8 cellular contexts compared by ENCODE assay signal in the genomic region with DNA sequence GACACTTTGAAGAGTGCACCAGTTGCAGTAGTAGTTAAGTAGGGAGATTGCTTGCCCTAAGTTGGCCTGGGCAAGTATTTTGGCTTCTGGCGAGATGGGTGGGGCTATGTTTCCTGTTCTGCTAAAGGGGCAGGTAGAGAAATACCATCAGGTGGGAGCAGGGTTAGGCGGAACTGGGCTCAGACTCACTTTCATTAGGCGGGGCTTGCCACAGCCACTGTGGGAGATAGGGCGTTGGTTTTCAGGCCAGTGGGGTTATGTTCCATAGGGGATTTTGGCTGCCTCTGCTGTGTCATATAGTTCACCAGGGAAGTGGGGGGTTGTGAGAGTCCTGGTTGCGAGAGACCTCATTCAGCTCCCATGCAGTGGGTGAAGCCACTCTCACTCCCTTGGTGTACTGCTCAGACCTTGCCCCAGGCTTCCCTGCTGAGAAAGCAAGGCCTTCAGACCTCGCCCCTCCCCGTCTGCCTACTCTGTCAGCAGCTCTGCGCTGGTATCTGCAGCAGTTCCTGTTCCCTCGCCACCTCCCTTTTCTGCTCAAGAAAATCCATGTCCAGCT. TPM values are rescaled to one million over a fixed set of nuclear protein-coding genes. Genes with fewer than 3 reads are reported as not detected.
DNase-seq lines count a peak whose midpoint lies in the region; ATAC-seq lines count a peak whose summit lies in the region.

No MANE protein-coding gene starts in this region.

- H3K36me3 ChIP-seq in HAP-1 (replicated peaks), result peaks cover 57% of the 10 kb centered on the region

- peak; percentile 6 to 36 for DNase-seq in activated CD4-positive, alpha-beta T cell treated with anti-CD3 and anti-CD28 coated beads, Interleukin-2, amount 50 U/mL, for 24 hours (ENCODE audit: low read depth in 1 of 2, low spot score in 1 of 2)
- DNase-seq in stimulated activated CD4-positive, alpha-beta T cell treated with anti-CD3 and anti-CD28 coated beads, Interleukin-4, amount 100 ng/mL, for 48 hours (ENCODE audit: low read depth in 2 of 2), result peak; percentile 27 to 64
- no peak for DNase-seq in HAP-1 (ENCODE audit: low spot score in 2 of 2)
- DNase-seq in cerebellar cortex (ENCODE audit: low spot score), result no peak
- no peak for DNase-seq in NCI-H82 treated with DMSO at 0.1 percent for 48 hours (lab: John Stamatoyannopoulos, UW; ENCODE audit: unreplicated experiment)

- no peaks in the 10 kb centered on the region for H3K27me3 ChIP-seq in HAP-1 (ENCODE audit: low read depth)

- no peak overlapping the region for H3K4me3 ChIP-seq in HAP-1

- ATAC-seq in GM19023 (IDR thresholded peaks at IDR 0.05; ENCODE audit: unreplicated experiment) (peak; percentile 89), HG03045 (IDR thresholded peaks at IDR 0.05; ENCODE audit: unreplicated experiment) (peak; percentile 93), esophagus mucosa (peak; percentile 88)

- no peaks in the 10 kb centered on the region for H3K9me3 ChIP-seq in HAP-1

- H3K4me1 ChIP-seq in HAP-1, result no peaks in the 10 kb centered on the region

- in situ Hi-C loops in HAP-1 (cut with MboI; ENCODE audit: low sequenced_read_pairs), result no loop called here

RNA-seq across cellular contexts. Expression of a gene that starts 43.3 kb away (rescaled TPM):
- total RNA-seq in esophagus mucosa, result 38.4 TPM

Comparison
In these comparisons a context has a peak if more than half of its experiments do, and no peak if none do; other contexts are left out.
1. DNase-seq: peak in activated CD4-positive, alpha-beta T cell treated with anti-CD3 and anti-CD28 coated beads, Interleukin-2, amount 50 U/mL, for 24 hours (2 of 2) and stimulated activated CD4-positive, alpha-beta T cell treated with anti-CD3 and anti-CD28 coated beads, Interleukin-4, amount 100 ng/mL, for 48 hours (2 of 2); none in HAP-1 (0 of 2), cerebellar cortex (single experiment) and NCI-H82 treated with DMSO at 0.1 percent for 48 hours (single experiment).
2. Peak in every context shown above with its lines, with median percentiles within 50 percentile points of each other: ATAC-seq.